Comparison of ENCODE assay signal across 22 cellular contexts in the genomic region with DNA sequence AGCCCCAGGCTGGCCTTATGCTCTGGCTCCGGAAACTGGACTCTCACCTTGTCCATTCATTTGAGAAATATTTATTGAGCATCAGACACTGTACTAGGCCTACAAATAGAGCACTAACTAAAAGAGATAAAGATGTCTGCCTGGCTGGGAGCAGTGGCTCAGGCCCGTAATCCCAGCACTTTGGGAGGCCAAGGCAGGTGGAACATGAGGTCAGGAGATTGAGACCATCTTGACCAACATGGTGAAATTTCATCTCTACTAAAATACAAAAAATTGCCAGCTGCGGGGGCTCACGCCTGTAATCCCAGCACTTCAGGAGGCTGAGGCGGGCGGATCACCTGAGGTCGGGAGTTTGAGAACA.
"Had no signal": no experiment of that assay in that cellular context is flagged by ENCODE, and none has a peak within 500 bp of the region (broad histone marks: within the 10 kb centered on the region; RNA-seq: fewer than 3 reads in every experiment).

No MANE protein-coding gene starts in this region.

- H3K27ac ChIP-seq: dorsolateral prefrontal cortex, esophagus squamous epithelium, gastroesophageal sphincter, lower lobe of right lung, ovary had no signal

- H3K27ac Mint-ChIP-seq: activated naive CD8-positive, alpha-beta T cell; activated T-helper 2 cell treated with anti-CD3 and anti-CD28 coated beads, Interferon-gamma antibody, Interleukin-2, Interleukin-4, amounts not matched to agents 10 μg/mL and 5 μg/mL and 100 μg/mL, durations not matched to agents 14 hours and 24 hours and 36 hours; effector memory CD8-positive, alpha-beta T cell; stimulated activated naive CD8-positive, alpha-beta T cell treated with anti-CD3 and anti-CD28 coated beads, Interleukin-15, Interleukin-2, amounts not matched to agents 100 ng/mL and 50 ng/mL, for 24 hours had no signal

- DNase-seq: activated CD4-positive, alpha-beta T cell treated with anti-CD3 and anti-CD28 coated beads for 1 hour; activated CD4-positive, alpha-beta T cell treated with anti-CD3 and anti-CD28 coated beads, Interleukin-2, amount 50 U/mL, for 1 hour; activated CD8-positive, alpha-beta memory T cell treated with anti-CD3 and anti-CD28 coated beads, Interleukin-2, amount 50 U/mL, for 48 hours; activated naive CD4-positive, alpha-beta T cell; activated T-cell treated with anti-CD3 and anti-CD28 coated beads, Interleukin-2, amount 50 U/mL, for 4 hours; central memory CD4-positive, alpha-beta T cell; dorsolateral prefrontal cortex; effector memory CD8-positive, alpha-beta T cell; esophagus squamous epithelium; left colon; lower lobe of right lung; naive thymus-derived CD8-positive, alpha-beta T cell; ovary; right cardiac atrium; stimulated activated CD4-positive, alpha-beta T cell treated with anti-CD3 and anti-CD28 coated beads, Interleukin-1b, Interleukin-23, amount 100 ng/mL, for 48 hours; tibial artery had no signal

- H3K9me3 Mint-ChIP-seq: activated T-cell treated with anti-CD3 and anti-CD28 coated beads, Interleukin-2, amount 50 U/mL, for 4 hours; activated T-helper 2 cell treated with anti-CD3 and anti-CD28 coated beads, Interferon-gamma antibody, Interleukin-2, Interleukin-4, amounts not matched to agents 10 μg/mL and 5 μg/mL and 100 μg/mL, durations not matched to agents 14 hours and 24 hours and 36 hours; effector memory CD8-positive, alpha-beta T cell; naive thymus-derived CD8-positive, alpha-beta T cell; stimulated activated naive CD8-positive, alpha-beta T cell treated with anti-CD3 and anti-CD28 coated beads, Interleukin-15, Interleukin-2, amounts not matched to agents 100 ng/mL and 50 ng/mL, for 24 hours had no signal

- ATAC-seq: activated T-cell treated with anti-CD3 and anti-CD28 coated beads, Interleukin-2, amount 50 U/mL, for 4 hours; effector memory CD8-positive, alpha-beta T cell; gastroesophageal sphincter; left colon; lower lobe of right lung; naive thymus-derived CD8-positive, alpha-beta T cell; right cardiac atrium had no signal

- H3K27me3 Mint-ChIP-seq: activated naive CD8-positive, alpha-beta T cell had no signal

- H3K4me3 Mint-ChIP-seq: activated naive CD8-positive, alpha-beta T cell; activated T-cell treated with anti-CD3 and anti-CD28 coated beads, Interleukin-2, amount 50 U/mL, for 4 hours; effector memory CD8-positive, alpha-beta T cell; stimulated activated naive CD8-positive, alpha-beta T cell treated with anti-CD3 and anti-CD28 coated beads, Interleukin-15, Interleukin-2, amounts not matched to agents 100 ng/mL and 50 ng/mL, for 24 hours had no signal

- H3K4me3 ChIP-seq: adrenal gland, ascending aorta, dorsolateral prefrontal cortex, esophagus squamous epithelium, gastroesophageal sphincter, lower lobe of right lung, ovary, tibial artery had no signal

- H3K27me3 ChIP-seq: adrenal gland, ascending aorta, gastroesophageal sphincter, ovary, tibial artery had no signal

- H3K9me3 ChIP-seq: adrenal gland, ascending aorta, esophagus squamous epithelium, gastroesophageal sphincter, lower lobe of right lung, ovary, tibial artery had no signal

- H3K36me3 ChIP-seq: adrenal gland, ascending aorta, esophagus squamous epithelium, gastroesophageal sphincter, lower lobe of right lung, ovary, tibial artery had no signal

- H3K36me3 Mint-ChIP-seq: activated naive CD8-positive, alpha-beta T cell had no signal
